ENCODE assay signal across 30 cellular contexts in the genomic region with DNA sequence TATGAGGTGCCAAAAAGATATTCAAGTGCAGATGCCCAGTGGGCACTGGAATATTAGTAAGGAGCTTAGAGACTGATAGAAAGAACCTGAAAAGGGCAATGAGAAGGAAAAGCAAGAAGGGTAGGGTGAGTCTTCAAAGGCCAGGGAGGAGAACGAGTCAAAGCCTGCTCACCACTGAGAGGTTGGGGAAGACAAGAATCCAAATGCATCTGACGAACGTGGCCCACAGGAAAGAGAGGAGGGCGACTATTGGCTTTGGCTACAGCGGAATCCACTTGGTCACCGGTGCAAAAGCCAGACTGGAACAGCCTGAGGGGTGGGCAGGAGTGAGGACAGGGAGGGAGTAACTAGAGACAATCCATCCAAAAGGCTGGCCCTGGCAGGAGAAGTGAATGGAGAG.
DNase-seq lines count a peak whose midpoint lies in the region; ATAC-seq, FAIRE-seq and TF ChIP-seq lines count a peak whose summit lies in the region.
"Had no signal": no experiment of that assay in that cellular context is flagged by ENCODE, and none has a peak within 500 bp of the region (broad histone marks: within the 10 kb centered on the region; RNA-seq: fewer than 3 reads in every experiment).

No MANE protein-coding gene starts in this region.

- peaks cover 34% of the 10 kb centered on the region for H3K4me1 ChIP-seq in GM12878 (ENCODE audit: control insufficient read depth, insufficient read depth, low read length)
- H3K4me1 ChIP-seq in stomach, result peaks cover 0 to 59% (median 22%) of the 10 kb centered on the region in 4 donors
- H3K4me1 ChIP-seq in OCI-LY7 (ENCODE audit: insufficient read depth, low read length, poor library complexity, severe bottlenecking), result peaks cover 4% of the 10 kb centered on the region

- TF ChIP-seq POLR2A in GM10847 (IDR thresholded peaks at IDR 0.05; ENCODE audit: extremely low read depth, insufficient read length) (peak; percentile 17), GM12878 (IDR thresholded peaks at IDR 0.05; ENCODE audit: low read depth, low read length) (peak; percentile 30; the same call in 1 of the 2 replicates), stomach (IDR thresholded peaks at IDR 0.05) (no peak)

- H3K36me3 Mint-ChIP-seq in activated naive CD4-positive, alpha-beta T cell treated with anti-CD3 and anti-CD28 coated beads, Interleukin-2, amount 50 U/mL, for 72 hours, result peaks cover 21 to 40% of the 10 kb centered on the region in 2 donors
- H3K36me3 Mint-ChIP-seq in activated naive CD4-positive, alpha-beta T cell treated with anti-CD3 and anti-CD28 coated beads for 36 hours (ENCODE audit: low read depth), result peaks cover 51% of the 10 kb centered on the region

- H3K36me3 ChIP-seq in GM12878 (ENCODE audit: control insufficient read depth in 2 of 2, insufficient read depth in 2 of 2, low read length in 1 of 2) (peaks cover 12 to 18% of the 10 kb centered on the region in 2 experiments; a peak in 3 of 4 replicates), stomach (peaks cover 0 to 37% (median 32%) of the 10 kb centered on the region in 4 donors), OCI-LY7 (ENCODE audit: insufficient read depth, low read length) (peaks cover 15% of the 10 kb centered on the region)
- H3K36me3 ChIP-seq: ovary, thoracic aorta had no signal

- SMC1A ChIA-PET in GM12878 (lab: Charles Lee; ENCODE audit: uncharacterized antibody, unreplicated experiment), result interaction anchor here (1.2 to 7.1 kb wide), 4 partner anchors 7 to 89 kb away, joined by 3 to 145 read pairs (median 4); no protein-coding TSS in a partner anchor

- peak overlapping the region; percentile 67 for H3K4me2 ChIP-seq in GM12878 (ENCODE audit: control insufficient read depth, insufficient read depth)
- no peak overlapping the region for H3K4me2 ChIP-seq in OCI-LY7 (ENCODE audit: low read length)

- H3K27ac Mint-ChIP-seq in activated naive CD4-positive, alpha-beta T cell treated with anti-CD3 and anti-CD28 coated beads, Interleukin-2, amount 50 U/mL, for 72 hours, result no peak overlapping the region
- H3K27ac Mint-ChIP-seq in activated naive CD4-positive, alpha-beta T cell treated with anti-CD3 and anti-CD28 coated beads for 36 hours, result no peak overlapping the region
- H3K27ac Mint-ChIP-seq: effector memory CD8-positive, alpha-beta T cell; memory B cell; nephron progenitor cell; stimulated activated naive CD8-positive, alpha-beta T cell treated with anti-CD3 and anti-CD28 coated beads, Interleukin-15, Interleukin-2, amounts not matched to agents 100 ng/mL and 50 ng/mL, for 24 hours had no signal

- no peak for TF ChIP-seq RAD21 in GM12878 (IDR thresholded peaks at IDR 0.05; ENCODE audit: insufficient read depth, low read depth, low read length)

- H3K4me3 ChIP-seq in GM12878 (no peak overlapping the region), stomach (no peak overlapping the region), OCI-LY7 (ENCODE audit: low read depth, low read length, poor library complexity, severe bottlenecking) (no peak overlapping the region)
- H3K4me3 ChIP-seq: K562, left lung, ovary, skin epidermis, thoracic aorta had no signal

- no peaks in the 10 kb centered on the region for H3K9me2 ChIP-seq in OCI-LY7 (ENCODE audit: insufficient read depth, low read length)

- ATAC-seq in activated naive CD4-positive, alpha-beta T cell treated with anti-CD3 and anti-CD28 coated beads, Interleukin-2, amount 50 U/mL, for 72 hours, result peak; percentile 7 to 40
- ATAC-seq in GM12878 (no peak), GM21576 (IDR thresholded peaks at IDR 0.05; ENCODE audit: unreplicated experiment) (no peak)
- ATAC-seq: left lung had no signal

- H3K9me3 ChIP-seq in GM12878 (replicated peaks; ENCODE audit: control insufficient read depth, insufficient read depth, low read length) (no peaks in the 10 kb centered on the region), stomach (no peaks in the 10 kb centered on the region), OCI-LY7 (ENCODE audit: low read length) (no peaks in the 10 kb centered on the region)
- H3K9me3 ChIP-seq: Caco-2, left lung, ovary, thoracic aorta had no signal

- no peaks in the 10 kb centered on the region for H3K9me3 Mint-ChIP-seq in activated naive CD4-positive, alpha-beta T cell treated with anti-CD3 and anti-CD28 coated beads, Interleukin-2, amount 50 U/mL, for 72 hours
- no peaks in the 10 kb centered on the region for H3K9me3 Mint-ChIP-seq in activated naive CD4-positive, alpha-beta T cell treated with anti-CD3 and anti-CD28 coated beads for 36 hours
- H3K9me3 Mint-ChIP-seq: effector memory CD8-positive, alpha-beta T cell; stimulated activated naive CD8-positive, alpha-beta T cell treated with anti-CD3 and anti-CD28 coated beads, Interleukin-15, Interleukin-2, amounts not matched to agents 100 ng/mL and 50 ng/mL, for 24 hours had no signal

- intact Hi-C loops in activated naive CD4-positive, alpha-beta T cell treated with anti-CD3 and anti-CD28 coated beads for 36 hours (cut with micrococcal nuclease), result no loop called here
- intact Hi-C loops in GM12878 (cut with micrococcal nuclease; ENCODE audit: unreplicated experiment), result no loop called here
- intact Hi-C loops in stomach (cut with DNase I; ENCODE audit: low total_unique reads), result no loop called here
- intact Hi-C loops in OCI-LY7 (cut with micrococcal nuclease; ENCODE audit: unreplicated experiment), result no loop called here

- H3K27ac ChIP-seq in GM12878 (ENCODE audit: control insufficient read depth, insufficient read depth), result peak overlapping the region; percentile 45
- peak overlapping the region in 3 of 5 donors; percentile 15 to 56 (median 27) for H3K27ac ChIP-seq in stomach
- H3K27ac ChIP-seq in OCI-LY7 (ENCODE audit: low read depth, low read length, poor library complexity, severe bottlenecking), result no peak overlapping the region
- H3K27ac ChIP-seq: ovary, thoracic aorta had no signal

- peaks cover 62% of the 10 kb centered on the region for H3K4me1 Mint-ChIP-seq in activated naive CD4-positive, alpha-beta T cell treated with anti-CD3 and anti-CD28 coated beads for 36 hours (ENCODE audit: low read depth)

- H3K27me3 Mint-ChIP-seq in activated naive CD4-positive, alpha-beta T cell treated with anti-CD3 and anti-CD28 coated beads for 36 hours (ENCODE audit: low read depth), result no peaks in the 10 kb centered on the region
- H3K27me3 Mint-ChIP-seq: effector memory CD8-positive, alpha-beta T cell; memory B cell; stimulated activated naive CD8-positive, alpha-beta T cell treated with anti-CD3 and anti-CD28 coated beads, Interleukin-15, Interleukin-2, amounts not matched to agents 100 ng/mL and 50 ng/mL, for 24 hours had no signal

- no peak overlapping the region for H3K4me3 Mint-ChIP-seq in activated naive CD4-positive, alpha-beta T cell treated with anti-CD3 and anti-CD28 coated beads for 36 hours
- H3K4me3 Mint-ChIP-seq: effector memory CD8-positive, alpha-beta T cell; memory B cell; nephron progenitor cell; stimulated activated naive CD8-positive, alpha-beta T cell treated with anti-CD3 and anti-CD28 coated beads, Interleukin-15, Interleukin-2, amounts not matched to agents 100 ng/mL and 50 ng/mL, for 24 hours had no signal

- POLR2A ChIA-PET in GM12878 (lab: Charles Lee) (interaction anchor here (6.3 kb wide), 1 partner anchor 37 kb away, joined by 37 read pairs; no protein-coding TSS in a partner anchor), OCI-LY7 (lab: Charles Lee) (interaction anchor here (0.8 kb wide), 1 partner anchor 8 kb away, joined by 3 read pairs; no protein-coding TSS in a partner anchor)

- H3K9ac ChIP-seq in GM12878 (ENCODE audit: control insufficient read depth, insufficient read depth, low read length), result peak overlapping the region; percentile 12; the same call in 1 of the 2 replicates

- CTCF ChIA-PET in activated naive CD4-positive, alpha-beta T cell treated with anti-CD3 and anti-CD28 coated beads for 36 hours (lab: Charles Lee), result interaction anchor here (0.6 to 1.7 kb wide), 3 partner anchors 9 to 93 kb away, joined by 6 read pairs; no protein-coding TSS in a partner anchor
- CTCF ChIA-PET in GM12878 (lab: Yijun Ruan, JAX) (interaction anchor here (1.2 to 8.5 kb wide), 3 partner anchors 8 to 57 kb away, joined by 3 to 106 read pairs (median 5); no protein-coding TSS in a partner anchor), OCI-LY7 (lab: Charles Lee; ENCODE audit: unreplicated experiment) (no interaction called here)

- no peak for FAIRE-seq in GM12878 (lab: Jason Lieb, UNC)
- FAIRE-seq: islet of Langerhans, K562 had no signal

- H3K79me2 ChIP-seq in GM12878 (ENCODE audit: control insufficient read depth, insufficient read depth, low read length), result peaks cover 99% of the 10 kb centered on the region
- H3K79me2 ChIP-seq in OCI-LY7 (ENCODE audit: insufficient read depth, low read depth, low read length), result peaks cover 7% of the 10 kb centered on the region; the same call in 1 of the 2 replicates

- 58% methylated on average over 6 of the region's 6 CpGs for WGBS in GM12878 (ENCODE audit: insufficient coverage, insufficient replicate concordance, low lambda C conversion rate, missing lambda C conversion rate)
- 85 to 96% (median 88%) methylated on average over 6 of the region's 6 CpGs for WGBS in stomach, 5 donors

- no peak for DNase-seq in activated naive CD4-positive, alpha-beta T cell treated with anti-CD3 and anti-CD28 coated beads, Interleukin-2, amount 50 U/mL, for 72 hours (ENCODE audit: low spot score in 2 of 2)
- no peak for DNase-seq in activated naive CD4-positive, alpha-beta T cell treated with anti-CD3 and anti-CD28 coated beads for 36 hours
- no peak for DNase-seq in GM12878 (ENCODE audit: low read depth, low spot score)
- DNase-seq in stomach, result no peak
- no peak for DNase-seq in OCI-LY7 (ENCODE audit: low spot score)
- no peak for DNase-seq in nucleus accumbens (lab: John Stamatoyannopoulos, UW)
- DNase-seq: activated naive CD4-positive, alpha-beta T cell; Caco-2; central memory CD4-positive, alpha-beta T cell; cortex of kidney; DMS53; effector memory CD8-positive, alpha-beta T cell; erythroblast; head of caudate nucleus; left lung; NCI-H1105; NCI-H1930; NCI-H524 treated with DMSO at 0.1 percent for 48 hours; nephron progenitor cell; NK-92 treated with Interleukin-12 subunit alpha and Interleukin-12 subunit beta, amount 100 ng/mL, for 24 hours; ovary; SHP77 had no signal

- no peak for TF ChIP-seq EP300 in GM12878 (IDR thresholded peaks at IDR 0.05; ENCODE audit: borderline replicate concordance in 1 of 2, control insufficient read depth in 1 of 2, low read depth in 2 of 2, low read length in 2 of 2)
- no peak for TF ChIP-seq EP300 in stomach (IDR thresholded peaks at IDR 0.05)

- H4K20me1 ChIP-seq in GM12878 (ENCODE audit: control insufficient read depth, insufficient read depth) (0 out of 2 replicates have a peak, but pooled peaks cover 2% of the 10 kb centered on the region), OCI-LY7 (ENCODE audit: insufficient read depth, low read length) (no peaks in the 10 kb centered on the region)

- RAD21 ChIA-PET in GM12878 (lab: Charles Lee; ENCODE audit: unreplicated experiment), result interaction anchor here (1.2 kb wide), 1 partner anchor 54 kb away, joined by 4 read pairs; no protein-coding TSS in a partner anchor

- no peak for TF ChIP-seq CTCF in GM12878 (IDR thresholded peaks at IDR 0.05 in 2 of 3, conservative IDR thresholded peaks at IDR 0.05 in 1 of 3; ENCODE audit: control insufficient read depth in 2 of 3, extremely low read depth in 1 of 3, insufficient read depth in 1 of 3, low read depth in 3 of 3, low read length in 3 of 3)
- TF ChIP-seq CTCF in stomach (IDR thresholded peaks at IDR 0.05), result no peak
- no peak for TF ChIP-seq CTCF in OCI-LY7 (conservative IDR thresholded peaks at IDR 0.05; ENCODE audit: low read length)

- BruUV-seq in GM12878 (replicated peaks; lab: Mats Ljungman, UMichigan) (no TSS peak), OCI-LY7 (replicated peaks; lab: Mats Ljungman, UMichigan) (no TSS peak)

- no peaks in the 10 kb centered on the region for H3K27me3 ChIP-seq in GM12878 (replicated peaks in 1 of 2; ENCODE audit: control insufficient read depth in 2 of 2, insufficient read depth in 2 of 2, low read length in 1 of 2)
- H3K27me3 ChIP-seq in stomach, result no peaks in the 10 kb centered on the region
- H3K27me3 ChIP-seq: left lung, ovary had no signal

- in situ Hi-C loops in GM12878 (cut with MboI), result no loop called here

- H2AFZ ChIP-seq in GM12878 (ENCODE audit: control insufficient read depth, low read depth, low read length) (no peak overlapping the region), OCI-LY7 (ENCODE audit: low read length) (no peak overlapping the region)

Comparison
In these comparisons a context has a peak if more than half of its experiments do, and no peak if none do; other contexts are left out.
1. ATAC-seq: peak in activated naive CD4-positive, alpha-beta T cell treated with anti-CD3 and anti-CD28 coated beads, Interleukin-2, amount 50 U/mL, for 72 hours (2 of 2); none in GM12878 (single experiment) and GM21576 (single experiment).
2. POLR2A ChIP-seq: peak in GM10847 (single experiment) and GM12878 (single experiment); none in stomach (0 of 4).